In genomic region chr1:70966018-70966638, GRCh38 we compare ENCODE assay signal across 9 cellular contexts.
DNase-seq lines count a peak whose midpoint lies in the region; ATAC-seq, FAIRE-seq and TF ChIP-seq lines count a peak whose summit lies in the region.
"Had no signal": no experiment of that assay in that cellular context is flagged by ENCODE, and none has a peak within 500 bp of the region (broad histone marks: within the 10 kb centered on the region; RNA-seq: fewer than 3 reads in every experiment).

No MANE protein-coding gene starts in this region.

- no peak overlapping the region for H3K27ac ChIP-seq in K562 (ENCODE audit: extremely low read depth, low read depth, low read length)
- no peak overlapping the region for H3K27ac ChIP-seq in CD4-positive, alpha-beta memory T cell (ENCODE audit: low read depth, low read length)
- H3K27ac ChIP-seq in gastroesophageal sphincter, result no peak overlapping the region

- WGBS in K562 (ENCODE audit: insufficient coverage, low coverage, missing lambda C conversion rate), result 54% methylated on average over 2 of the region's 2 CpGs
- 55 to 60% methylated on average over 1 to 2 of the region's 2 CpGs for WGBS in gastroesophageal sphincter (ENCODE audit: low coverage in 1 of 2), 2 donors

- H3K36me3 ChIP-seq in K562 (ENCODE audit: control insufficient read depth, insufficient read depth, low read length), result no peaks in the 10 kb centered on the region
- no peaks in the 10 kb centered on the region for H3K36me3 ChIP-seq in CD4-positive, alpha-beta memory T cell (ENCODE audit: insufficient read depth, low read length)
- no peaks in the 10 kb centered on the region for H3K36me3 ChIP-seq in gastroesophageal sphincter

- peak; percentile 35 for TF ChIP-seq CTCF in natural killer cell (IDR thresholded peaks at IDR 0.05)
- peak in 1 of 3 experiments; percentile 37; a peak in 2 of 6 replicates for TF ChIP-seq CTCF in K562 (IDR thresholded peaks at IDR 0.05 in 2 of 3, conservative IDR thresholded peaks at IDR 0.05 in 1 of 3; ENCODE audit: insufficient read depth in 2 of 3, low read depth in 1 of 3, low read length in 3 of 3)
- TF ChIP-seq CTCF in gastroesophageal sphincter (IDR thresholded peaks at IDR 0.05), result peak in 2 of 4 experiments; percentile 11 to 13

- no peaks in the 10 kb centered on the region for H3K36me3 Mint-ChIP-seq in natural killer cell
- H3K36me3 Mint-ChIP-seq in natural killer cell treated with Interleukin-12 subunit alpha and Interleukin-12 subunit beta and Interleukin-15 and Interleukin-18, amount 100 ng/mL, for 72 hours, result no peaks in the 10 kb centered on the region
- no peaks in the 10 kb centered on the region for H3K36me3 Mint-ChIP-seq in CD4-positive, alpha-beta memory T cell

- no peaks in the 10 kb centered on the region for H3K9me3 Mint-ChIP-seq in natural killer cell
- H3K9me3 Mint-ChIP-seq in natural killer cell treated with Interleukin-12 subunit alpha and Interleukin-12 subunit beta and Interleukin-15 and Interleukin-18, amount 100 ng/mL, for 72 hours, result peaks cover 16% of the 10 kb centered on the region
- peaks cover 0 to 5% (median under 1%) of the 10 kb centered on the region in 8 donors for H3K9me3 Mint-ChIP-seq in CD4-positive, alpha-beta memory T cell

- no peak overlapping the region for H3K4me2 ChIP-seq in K562 (ENCODE audit: insufficient read depth, low read length)

- no peak overlapping the region for H3K27ac Mint-ChIP-seq in natural killer cell
- peak overlapping the region in 1 of 2 donors; percentile 30 for H3K27ac Mint-ChIP-seq in natural killer cell treated with Interleukin-12 subunit alpha and Interleukin-12 subunit beta and Interleukin-15 and Interleukin-18, amount 100 ng/mL, for 72 hours
- H3K27ac Mint-ChIP-seq in CD4-positive, alpha-beta memory T cell, result no peak overlapping the region

- CTCF ChIA-PET in K562 (lab: Yijun Ruan, JAX; ENCODE audit: low intra/inter-chr PET ratio), result no interaction called here
- CTCF ChIA-PET in CD4-positive, alpha-beta memory T cell (lab: Charles Lee; ENCODE audit: partially characterized antibody), result no interaction called here

- in situ Hi-C loops in K562 (cut with MboI), result no loop called here

- DNase-seq in natural killer cell, result no peak
- no peak for DNase-seq in natural killer cell treated with Interleukin-12 subunit alpha and Interleukin-12 subunit beta and Interleukin-15 and Interleukin-18, amount 100 ng/mL, for 72 hours (ENCODE audit: low spot score)
- DNase-seq in K562 (ENCODE audit: extremely low read depth in 1 of 4, low spot score in 3 of 4), result peak; percentile 11 to 37 (median 24)
- no peak for DNase-seq in CD4-positive, alpha-beta memory T cell
- no peak for DNase-seq in H4 (ENCODE audit: low spot score)
- DNase-seq: GF-D8 had no signal

- ATAC-seq in natural killer cell (peak in 1 of 3 donors; percentile 39), HG03521 (IDR thresholded peaks at IDR 0.05; ENCODE audit: unreplicated experiment) (peak; percentile 65), K562 (peak; percentile 75), HG02588 (IDR thresholded peaks at IDR 0.05; ENCODE audit: unreplicated experiment) (no peak), gastroesophageal sphincter (no peak)
- ATAC-seq in natural killer cell treated with Interleukin-12 subunit alpha and Interleukin-12 subunit beta and Interleukin-15 and Interleukin-18, amount 100 ng/mL, for 72 hours, result no peak

- no peaks in the 10 kb centered on the region for H3K79me2 ChIP-seq in K562 (ENCODE audit: control insufficient read depth, insufficient read depth, low read length)

- no peak overlapping the region for H3K4me3 Mint-ChIP-seq in natural killer cell
- H3K4me3 Mint-ChIP-seq in natural killer cell treated with Interleukin-12 subunit alpha and Interleukin-12 subunit beta and Interleukin-15 and Interleukin-18, amount 100 ng/mL, for 72 hours, result no peak overlapping the region
- H3K4me3 Mint-ChIP-seq in CD4-positive, alpha-beta memory T cell, result no peak overlapping the region

- peaks cover 3% of the 10 kb centered on the region; the same call in 1 of the 2 replicates for H3K9me3 ChIP-seq in K562 (replicated peaks; ENCODE audit: control insufficient read depth, insufficient read depth, low read depth, low read length)
- no peaks in the 10 kb centered on the region for H3K9me3 ChIP-seq in CD4-positive, alpha-beta memory T cell (ENCODE audit: control insufficient read depth in 1 of 2, low read length in 2 of 2)
- H3K9me3 ChIP-seq in gastroesophageal sphincter, result no peaks in the 10 kb centered on the region

- no peak for TF ChIP-seq EP300 in K562 (IDR thresholded peaks at IDR 0.05; ENCODE audit: low read length)
- TF ChIP-seq EP300 in gastroesophageal sphincter (IDR thresholded peaks at IDR 0.05), result no peak

- POLR2A ChIA-PET in K562 (lab: Yijun Ruan, JAX), result interaction anchor here (0.7 kb wide), 1 partner anchor 44 kb away, joined by 3 read pairs; no protein-coding TSS in a partner anchor
- POLR2A ChIA-PET in CD4-positive, alpha-beta memory T cell (lab: Charles Lee; ENCODE audit: partially characterized antibody), result no interaction called here

- BruUV-seq in K562 (replicated peaks; lab: Mats Ljungman, UMichigan), result no TSS peak

- H2AFZ ChIP-seq in K562 (ENCODE audit: low read depth, low read length), result no peak overlapping the region

- no peak; a peak in 1 of 4 replicates for TF ChIP-seq RAD21 in K562 (CRISPR knock-in tag; conservative IDR thresholded peaks at IDR 0.05 in 1 of 2, IDR thresholded peaks at IDR 0.05 in 1 of 2)

- no peaks in the 10 kb centered on the region for H3K4me1 Mint-ChIP-seq in natural killer cell
- peaks cover 0 to 15% of the 10 kb centered on the region in 2 donors for H3K4me1 Mint-ChIP-seq in natural killer cell treated with Interleukin-12 subunit alpha and Interleukin-12 subunit beta and Interleukin-15 and Interleukin-18, amount 100 ng/mL, for 72 hours (ENCODE audit: low read depth in 2 of 2)
- H3K4me1 Mint-ChIP-seq in CD4-positive, alpha-beta memory T cell, result no peaks in the 10 kb centered on the region

- H3K4me1 ChIP-seq in K562 (replicated peaks in 1 of 2; ENCODE audit: control insufficient read depth in 2 of 2, insufficient read depth in 2 of 2, low read length in 2 of 2) (peaks cover 0 to 4% of the 10 kb centered on the region in 2 experiments; a peak in 1 of 5 replicates), gastroesophageal sphincter (no peaks in the 10 kb centered on the region)
- no peaks in the 10 kb centered on the region for H3K4me1 ChIP-seq in CD4-positive, alpha-beta memory T cell (ENCODE audit: insufficient read depth, low read length)

- H3K9me1 ChIP-seq in K562 (ENCODE audit: control insufficient read depth, insufficient read depth, low read length), result no peaks in the 10 kb centered on the region

- TF ChIP-seq POLR2A in K562 (conservative IDR thresholded peaks at IDR 0.05), result no peak
- TF ChIP-seq POLR2A in gastroesophageal sphincter (IDR thresholded peaks at IDR 0.05), result no peak

- H3K27me3 Mint-ChIP-seq in natural killer cell (ENCODE audit: low read depth in 2 of 2), result peaks cover 7 to 11% of the 10 kb centered on the region in 2 donors
- peaks cover 0 to 13% of the 10 kb centered on the region in 2 donors for H3K27me3 Mint-ChIP-seq in natural killer cell treated with Interleukin-12 subunit alpha and Interleukin-12 subunit beta and Interleukin-15 and Interleukin-18, amount 100 ng/mL, for 72 hours
- H3K27me3 Mint-ChIP-seq in CD4-positive, alpha-beta memory T cell, result peaks cover 6 to 9% of the 10 kb centered on the region in 2 donors

- intact Hi-C loops in natural killer cell (cut with micrococcal nuclease), result no loop called here
- intact Hi-C loops in K562 (cut with micrococcal nuclease), result no loop called here
- intact Hi-C loops in CD4-positive, alpha-beta memory T cell (cut with micrococcal nuclease), result no loop called here

- no peak overlapping the region for H3K4me3 ChIP-seq in K562
- no peak overlapping the region for H3K4me3 ChIP-seq in CD4-positive, alpha-beta memory T cell (ENCODE audit: low read length in 2 of 2)
- no peak overlapping the region for H3K4me3 ChIP-seq in gastroesophageal sphincter

- no peak overlapping the region for H3K9ac ChIP-seq in K562 (ENCODE audit: insufficient read depth in 1 of 2, low read depth in 2 of 2, low read length in 2 of 2)

- H3K27me3 ChIP-seq in K562 (ENCODE audit: control insufficient read depth in 2 of 2, insufficient read depth in 2 of 2, low read length in 2 of 2), result no peaks in the 10 kb centered on the region
- no peaks in the 10 kb centered on the region for H3K27me3 ChIP-seq in CD4-positive, alpha-beta memory T cell (ENCODE audit: insufficient read depth, low read length)
- H3K27me3 ChIP-seq in gastroesophageal sphincter, result no peaks in the 10 kb centered on the region

- H4K20me1 ChIP-seq in K562 (replicated peaks; ENCODE audit: control insufficient read depth, insufficient read depth, low read length), result no peaks in the 10 kb centered on the region

- peak; percentile 71 for FAIRE-seq in K562 (lab: Jason Lieb, UNC)

TF ChIP-seq in K562, 482 proteins besides CTCF, POLR2A, EP300 and RAD21 (continues in another document):
- TF ChIP-seq EZH2 (IDR thresholded peaks at IDR 0.05; ENCODE audit: borderline replicate concordance, low read depth, low read length), result no peak
- TF ChIP-seq, protein P1, sequence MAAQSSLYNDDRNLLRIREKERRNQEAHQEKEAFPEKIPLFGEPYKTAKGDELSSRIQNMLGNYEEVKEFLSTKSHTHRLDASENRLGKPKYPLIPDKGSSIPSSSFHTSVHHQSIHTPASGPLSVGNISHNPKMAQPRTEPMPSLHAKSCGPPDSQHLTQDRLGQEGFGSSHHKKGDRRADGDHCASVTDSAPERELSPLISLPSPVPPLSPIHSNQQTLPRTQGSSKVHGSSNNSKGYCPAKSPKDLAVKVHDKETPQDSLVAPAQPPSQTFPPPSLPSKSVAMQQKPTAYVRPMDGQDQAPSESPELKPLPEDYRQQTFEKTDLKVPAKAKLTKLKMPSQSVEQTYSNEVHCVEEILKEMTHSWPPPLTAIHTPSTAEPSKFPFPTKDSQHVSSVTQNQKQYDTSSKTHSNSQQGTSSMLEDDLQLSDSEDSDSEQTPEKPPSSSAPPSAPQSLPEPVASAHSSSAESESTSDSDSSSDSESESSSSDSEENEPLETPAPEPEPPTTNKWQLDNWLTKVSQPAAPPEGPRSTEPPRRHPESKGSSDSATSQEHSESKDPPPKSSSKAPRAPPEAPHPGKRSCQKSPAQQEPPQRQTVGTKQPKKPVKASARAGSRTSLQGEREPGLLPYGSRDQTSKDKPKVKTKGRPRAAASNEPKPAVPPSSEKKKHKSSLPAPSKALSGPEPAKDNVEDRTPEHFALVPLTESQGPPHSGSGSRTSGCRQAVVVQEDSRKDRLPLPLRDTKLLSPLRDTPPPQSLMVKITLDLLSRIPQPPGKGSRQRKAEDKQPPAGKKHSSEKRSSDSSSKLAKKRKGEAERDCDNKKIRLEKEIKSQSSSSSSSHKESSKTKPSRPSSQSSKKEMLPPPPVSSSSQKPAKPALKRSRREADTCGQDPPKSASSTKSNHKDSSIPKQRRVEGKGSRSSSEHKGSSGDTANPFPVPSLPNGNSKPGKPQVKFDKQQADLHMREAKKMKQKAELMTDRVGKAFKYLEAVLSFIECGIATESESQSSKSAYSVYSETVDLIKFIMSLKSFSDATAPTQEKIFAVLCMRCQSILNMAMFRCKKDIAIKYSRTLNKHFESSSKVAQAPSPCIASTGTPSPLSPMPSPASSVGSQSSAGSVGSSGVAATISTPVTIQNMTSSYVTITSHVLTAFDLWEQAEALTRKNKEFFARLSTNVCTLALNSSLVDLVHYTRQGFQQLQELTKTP (IDR thresholded peaks at IDR 0.05; ENCODE audit: low read depth in 1 of 2, partially characterized antibody in 2 of 2), result no peak
- TF ChIP-seq U2AF1 (optimal IDR thresholded peaks at IDR 0.05; ENCODE audit: low read depth, low read length), result no peak

Comparison
In these comparisons a context has a peak if more than half of its experiments do, and no peak if none do; other contexts are left out.
1. ATAC-seq: peak in HG03521 (single experiment) and K562 (single experiment); none in natural killer cell treated with Interleukin-12 subunit alpha and Interleukin-12 subunit beta and Interleukin-15 and Interleukin-18, amount 100 ng/mL, for 72 hours (0 of 2), HG02588 (single experiment) and gastroesophageal sphincter (single experiment).
2. DNase-seq: peak in K562 (4 of 4); none in natural killer cell (single experiment), natural killer cell treated with Interleukin-12 subunit alpha and Interleukin-12 subunit beta and Interleukin-15 and Interleukin-18, amount 100 ng/mL, for 72 hours (single experiment), CD4-positive, alpha-beta memory T cell (0 of 5) and H4 (single experiment).